In the genomic region with DNA sequence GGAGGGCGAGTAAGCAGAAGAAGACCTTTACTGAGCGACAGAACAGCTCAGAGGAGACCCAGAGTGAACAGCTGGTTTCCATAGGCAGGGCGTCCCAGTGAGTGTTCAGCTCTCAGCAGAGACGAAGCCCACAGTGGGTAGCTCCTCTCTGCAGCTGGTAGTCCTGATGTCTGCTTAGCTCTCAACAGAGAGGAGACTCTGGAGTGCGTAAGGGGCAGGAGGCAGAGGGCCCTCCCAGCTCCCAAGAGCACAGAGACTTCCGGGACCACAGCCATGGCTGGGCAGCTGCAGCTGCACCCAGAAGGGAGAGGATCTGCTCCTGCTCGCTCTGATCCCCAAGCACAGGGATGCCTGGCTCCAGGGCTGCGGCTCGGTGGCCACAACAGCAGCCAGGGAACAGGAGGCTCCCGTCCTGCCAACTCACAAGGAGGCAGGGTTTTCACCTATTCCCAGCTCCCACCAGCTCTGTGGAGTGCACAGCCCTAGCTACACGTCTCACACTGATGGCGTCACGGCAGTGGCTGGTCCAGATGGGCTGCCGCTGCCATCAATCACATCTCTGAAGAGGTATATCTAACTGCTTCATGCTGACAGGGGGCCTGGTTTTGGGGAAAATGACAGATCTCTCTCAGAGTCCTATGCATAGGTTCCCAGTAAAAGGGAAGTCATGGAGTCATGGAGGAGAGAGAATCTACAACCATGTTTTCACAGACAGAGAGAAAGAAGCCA, we compare ENCODE assay signal across 1 cellular context.
A peak's percentile ranks its signal among the peaks of the same experiment; 100 is the strongest.
TF ChIP-seq lines count a peak whose summit lies in the region.

No MANE protein-coding gene starts in this region.

TF ChIP-seq in K562, 482 proteins besides CTCF, POLR2A, EP300 and RAD21 (continued from another document):
- TF ChIP-seq, protein P1, sequence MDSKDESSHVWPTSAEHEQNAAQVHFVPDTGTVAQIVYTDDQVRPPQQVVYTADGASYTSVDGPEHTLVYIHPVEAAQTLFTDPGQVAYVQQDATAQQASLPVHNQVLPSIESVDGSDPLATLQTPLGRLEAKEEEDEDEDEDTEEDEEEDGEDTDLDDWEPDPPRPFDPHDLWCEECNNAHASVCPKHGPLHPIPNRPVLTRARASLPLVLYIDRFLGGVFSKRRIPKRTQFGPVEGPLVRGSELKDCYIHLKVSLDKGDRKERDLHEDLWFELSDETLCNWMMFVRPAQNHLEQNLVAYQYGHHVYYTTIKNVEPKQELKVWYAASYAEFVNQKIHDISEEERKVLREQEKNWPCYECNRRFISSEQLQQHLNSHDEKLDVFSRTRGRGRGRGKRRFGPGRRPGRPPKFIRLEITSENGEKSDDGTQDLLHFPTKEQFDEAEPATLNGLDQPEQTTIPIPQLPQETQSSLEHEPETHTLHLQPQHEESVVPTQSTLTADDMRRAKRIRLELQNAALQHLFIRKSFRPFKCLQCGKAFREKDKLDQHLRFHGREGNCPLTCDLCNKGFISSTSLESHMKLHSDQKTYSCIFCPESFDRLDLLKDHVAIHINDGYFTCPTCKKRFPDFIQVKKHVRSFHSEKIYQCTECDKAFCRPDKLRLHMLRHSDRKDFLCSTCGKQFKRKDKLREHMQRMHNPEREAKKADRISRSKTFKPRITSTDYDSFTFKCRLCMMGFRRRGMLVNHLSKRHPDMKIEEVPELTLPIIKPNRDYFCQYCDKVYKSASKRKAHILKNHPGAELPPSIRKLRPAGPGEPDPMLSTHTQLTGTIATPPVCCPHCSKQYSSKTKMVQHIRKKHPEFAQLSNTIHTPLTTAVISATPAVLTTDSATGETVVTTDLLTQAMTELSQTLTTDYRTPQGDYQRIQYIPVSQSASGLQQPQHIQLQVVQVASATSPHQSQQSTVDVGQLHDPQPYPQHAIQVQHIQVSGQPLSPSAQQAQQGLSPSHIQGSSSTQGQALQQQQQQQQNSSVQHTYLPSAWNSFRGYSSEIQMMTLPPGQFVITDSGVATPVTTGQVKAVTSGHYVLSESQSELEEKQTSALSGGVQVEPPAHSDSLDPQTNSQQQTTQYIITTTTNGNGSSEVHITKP (IDR thresholded peaks at IDR 0.05; ENCODE audit: partially characterized antibody): peak; percentile 96
- TF ChIP-seq MAZ (CRISPR knock-in tag; conservative IDR thresholded peaks at IDR 0.05 in 1 of 2, IDR thresholded peaks at IDR 0.05 in 1 of 2) (peak; percentile 43 to 62; a peak in 3 of 4 replicates), TBP (optimal IDR thresholded peaks at IDR 0.05; ENCODE audit: low read depth, low read length) (peak; percentile 16), BACH1 (tag; IDR thresholded peaks at IDR 0.05) (peak; percentile 80; the same call in 1 of the 2 replicates), ZNF445 (CRISPR knock-in tag; IDR thresholded peaks at IDR 0.05; ENCODE audit: low read depth) (no peak), CREM (IDR thresholded peaks at IDR 0.05; ENCODE audit: low read depth) (peak; percentile 98), ZFX (CRISPR knock-in tag; IDR thresholded peaks at IDR 0.05) (peak; percentile 22; the same call in 1 of the 2 replicates), ARID2 (IDR thresholded peaks at IDR 0.05) (no peak), POLR2G (IDR thresholded peaks at IDR 0.05; ENCODE audit: low read depth, low read length) (peak; percentile 75), SP1 (CRISPR knock-in tag; IDR thresholded peaks at IDR 0.05) (0 out of 2 replicates have a peak, but pooled peaks have one; percentile 40), TAF7 (tag; IDR thresholded peaks at IDR 0.05) (peak; percentile 39; the same call in 1 of the 2 replicates), SIN3A (IDR thresholded peaks at IDR 0.05; ENCODE audit: borderline replicate concordance in 2 of 2, control insufficient read depth in 1 of 2, low read depth in 2 of 2, low read length in 2 of 2) (0 out of 4 replicates have a peak, but pooled peaks of 1 of the 2 experiments have one; percentile 31), RBFOX2 (IDR thresholded peaks at IDR 0.05; ENCODE audit: low read depth, low read length) (peak; percentile 67), TAF1 (IDR thresholded peaks at IDR 0.05; ENCODE audit: control insufficient read depth, extremely low read depth, insufficient read depth, low read length, severe bottlenecking) (peak; percentile 35), ZNF224 (CRISPR knock-in tag; IDR thresholded peaks at IDR 0.05) (0 out of 2 replicates have a peak, but pooled peaks have one; percentile 30), ZNF143 (CRISPR knock-in tag; IDR thresholded peaks at IDR 0.05) (no peak), RB1 (IDR thresholded peaks at IDR 0.05; ENCODE audit: low read depth) (peak; percentile 32; the same call in 1 of the 2 replicates), CTBP1 (IDR thresholded peaks at IDR 0.05; ENCODE audit: borderline replicate concordance) (peak; percentile 53), RBM25 (IDR thresholded peaks at IDR 0.05; ENCODE audit: low read depth, low read length, severe bottlenecking) (peak; percentile 14), ZNF316 (IDR thresholded peaks at IDR 0.05) (peak; percentile 64), HOXB6 (CRISPR knock-in tag; IDR thresholded peaks at IDR 0.05; ENCODE audit: borderline replicate concordance) (no peak), ZFP36 (IDR thresholded peaks at IDR 0.05; ENCODE audit: low read depth, low read length, partially characterized antibody) (peak; percentile 15), KLF16 (IDR thresholded peaks at IDR 0.05) (no peak), YY1 (IDR thresholded peaks at IDR 0.05; ENCODE audit: borderline replicate concordance in 1 of 3, control insufficient read depth in 1 of 3, extremely low read depth in 1 of 3, insufficient read depth in 3 of 3, insufficient read length in 1 of 3, insufficient replicate concordance in 2 of 3, low read depth in 1 of 3, low read length in 2 of 3) (peak in 2 of 3 experiments; percentile 15 to 49), FOXK1 (CRISPR knock-in tag; IDR thresholded peaks at IDR 0.05; ENCODE audit: borderline replicate concordance) (peak; percentile 83; the same call in 1 of the 2 replicates), SP2 (IDR thresholded peaks at IDR 0.05; ENCODE audit: extremely low read depth, low read depth, low read length, poor library complexity, severe bottlenecking) (peak; percentile 52), ELF1 (tag; IDR thresholded peaks at IDR 0.05) (peak; percentile 85), ZC3H8 (IDR thresholded peaks at IDR 0.05) (no peak), C11orf30 (IDR thresholded peaks at IDR 0.05; ENCODE audit: low read depth) (peak; percentile 96), EP400 (IDR thresholded peaks at IDR 0.05) (peak; percentile 70), FOXK2 (conservative IDR thresholded peaks at IDR 0.05 in 1 of 2, IDR thresholded peaks at IDR 0.05 in 1 of 2; ENCODE audit: low read depth in 2 of 2) (peak; percentile 57 to 74; a peak in 2 of 4 replicates), POLR2B (IDR thresholded peaks at IDR 0.05; ENCODE audit: low read depth, partially characterized antibody) (peak; percentile 54)
- TF ChIP-seq, protein P2, sequence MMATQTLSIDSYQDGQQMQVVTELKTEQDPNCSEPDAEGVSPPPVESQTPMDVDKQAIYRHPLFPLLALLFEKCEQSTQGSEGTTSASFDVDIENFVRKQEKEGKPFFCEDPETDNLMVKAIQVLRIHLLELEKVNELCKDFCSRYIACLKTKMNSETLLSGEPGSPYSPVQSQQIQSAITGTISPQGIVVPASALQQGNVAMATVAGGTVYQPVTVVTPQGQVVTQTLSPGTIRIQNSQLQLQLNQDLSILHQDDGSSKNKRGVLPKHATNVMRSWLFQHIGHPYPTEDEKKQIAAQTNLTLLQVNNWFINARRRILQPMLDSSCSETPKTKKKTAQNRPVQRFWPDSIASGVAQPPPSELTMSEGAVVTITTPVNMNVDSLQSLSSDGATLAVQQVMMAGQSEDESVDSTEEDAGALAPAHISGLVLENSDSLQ (IDR thresholded peaks at IDR 0.05): peak; percentile 99
- TF ChIP-seq, protein P3, sequence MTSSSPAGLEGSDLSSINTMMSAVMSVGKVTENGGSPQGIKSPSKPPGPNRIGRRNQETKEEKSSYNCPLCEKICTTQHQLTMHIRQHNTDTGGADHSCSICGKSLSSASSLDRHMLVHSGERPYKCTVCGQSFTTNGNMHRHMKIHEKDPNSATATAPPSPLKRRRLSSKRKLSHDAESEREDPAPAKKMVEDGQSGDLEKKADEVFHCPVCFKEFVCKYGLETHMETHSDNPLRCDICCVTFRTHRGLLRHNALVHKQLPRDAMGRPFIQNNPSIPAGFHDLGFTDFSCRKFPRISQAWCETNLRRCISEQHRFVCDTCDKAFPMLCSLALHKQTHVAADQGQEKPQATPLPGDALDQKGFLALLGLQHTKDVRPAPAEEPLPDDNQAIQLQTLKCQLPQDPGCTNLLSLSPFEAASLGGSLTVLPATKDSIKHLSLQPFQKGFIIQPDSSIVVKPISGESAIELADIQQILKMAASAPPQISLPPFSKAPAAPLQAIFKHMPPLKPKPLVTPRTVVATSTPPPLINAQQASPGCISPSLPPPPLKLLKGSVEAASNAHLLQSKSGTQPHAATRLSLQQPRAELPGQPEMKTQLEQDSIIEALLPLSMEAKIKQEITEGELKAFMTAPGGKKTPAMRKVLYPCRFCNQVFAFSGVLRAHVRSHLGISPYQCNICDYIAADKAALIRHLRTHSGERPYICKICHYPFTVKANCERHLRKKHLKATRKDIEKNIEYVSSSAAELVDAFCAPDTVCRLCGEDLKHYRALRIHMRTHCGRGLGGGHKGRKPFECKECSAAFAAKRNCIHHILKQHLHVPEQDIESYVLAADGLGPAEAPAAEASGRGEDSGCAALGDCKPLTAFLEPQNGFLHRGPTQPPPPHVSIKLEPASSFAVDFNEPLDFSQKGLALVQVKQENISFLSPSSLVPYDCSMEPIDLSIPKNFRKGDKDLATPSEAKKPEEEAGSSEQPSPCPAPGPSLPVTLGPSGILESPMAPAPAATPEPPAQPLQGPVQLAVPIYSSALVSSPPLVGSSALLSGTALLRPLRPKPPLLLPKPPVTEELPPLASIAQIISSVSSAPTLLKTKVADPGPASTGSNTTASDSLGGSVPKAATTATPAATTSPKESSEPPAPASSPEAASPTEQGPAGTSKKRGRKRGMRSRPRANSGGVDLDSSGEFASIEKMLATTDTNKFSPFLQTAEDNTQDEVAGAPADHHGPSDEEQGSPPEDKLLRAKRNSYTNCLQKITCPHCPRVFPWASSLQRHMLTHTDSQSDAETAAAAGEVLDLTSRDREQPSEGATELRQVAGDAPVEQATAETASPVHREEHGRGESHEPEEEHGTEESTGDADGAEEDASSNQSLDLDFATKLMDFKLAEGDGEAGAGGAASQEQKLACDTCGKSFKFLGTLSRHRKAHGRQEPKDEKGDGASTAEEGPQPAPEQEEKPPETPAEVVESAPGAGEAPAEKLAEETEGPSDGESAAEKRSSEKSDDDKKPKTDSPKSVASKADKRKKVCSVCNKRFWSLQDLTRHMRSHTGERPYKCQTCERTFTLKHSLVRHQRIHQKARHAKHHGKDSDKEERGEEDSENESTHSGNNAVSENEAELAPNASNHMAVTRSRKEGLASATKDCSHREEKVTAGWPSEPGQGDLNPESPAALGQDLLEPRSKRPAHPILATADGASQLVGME (CRISPR knock-in tag; IDR thresholded peaks at IDR 0.05): no peak
- TF ChIP-seq, protein P4, sequence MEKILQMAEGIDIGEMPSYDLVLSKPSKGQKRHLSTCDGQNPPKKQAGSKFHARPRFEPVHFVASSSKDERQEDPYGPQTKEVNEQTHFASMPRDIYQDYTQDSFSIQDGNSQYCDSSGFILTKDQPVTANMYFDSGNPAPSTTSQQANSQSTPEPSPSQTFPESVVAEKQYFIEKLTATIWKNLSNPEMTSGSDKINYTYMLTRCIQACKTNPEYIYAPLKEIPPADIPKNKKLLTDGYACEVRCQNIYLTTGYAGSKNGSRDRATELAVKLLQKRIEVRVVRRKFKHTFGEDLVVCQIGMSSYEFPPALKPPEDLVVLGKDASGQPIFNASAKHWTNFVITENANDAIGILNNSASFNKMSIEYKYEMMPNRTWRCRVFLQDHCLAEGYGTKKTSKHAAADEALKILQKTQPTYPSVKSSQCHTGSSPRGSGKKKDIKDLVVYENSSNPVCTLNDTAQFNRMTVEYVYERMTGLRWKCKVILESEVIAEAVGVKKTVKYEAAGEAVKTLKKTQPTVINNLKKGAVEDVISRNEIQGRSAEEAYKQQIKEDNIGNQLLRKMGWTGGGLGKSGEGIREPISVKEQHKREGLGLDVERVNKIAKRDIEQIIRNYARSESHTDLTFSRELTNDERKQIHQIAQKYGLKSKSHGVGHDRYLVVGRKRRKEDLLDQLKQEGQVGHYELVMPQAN (IDR thresholded peaks at IDR 0.05; ENCODE audit: borderline replicate concordance): peak; percentile 42; the same call in 1 of the 2 replicates
- TF ChIP-seq, protein P5, sequence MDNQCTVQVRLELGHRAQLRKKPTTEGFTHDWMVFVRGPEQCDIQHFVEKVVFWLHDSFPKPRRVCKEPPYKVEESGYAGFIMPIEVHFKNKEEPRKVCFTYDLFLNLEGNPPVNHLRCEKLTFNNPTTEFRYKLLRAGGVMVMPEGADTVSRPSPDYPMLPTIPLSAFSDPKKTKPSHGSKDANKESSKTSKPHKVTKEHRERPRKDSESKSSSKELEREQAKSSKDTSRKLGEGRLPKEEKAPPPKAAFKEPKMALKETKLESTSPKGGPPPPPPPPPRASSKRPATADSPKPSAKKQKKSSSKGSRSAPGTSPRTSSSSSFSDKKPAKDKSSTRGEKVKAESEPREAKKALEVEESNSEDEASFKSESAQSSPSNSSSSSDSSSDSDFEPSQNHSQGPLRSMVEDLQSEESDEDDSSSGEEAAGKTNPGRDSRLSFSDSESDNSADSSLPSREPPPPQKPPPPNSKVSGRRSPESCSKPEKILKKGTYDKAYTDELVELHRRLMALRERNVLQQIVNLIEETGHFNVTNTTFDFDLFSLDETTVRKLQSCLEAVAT (IDR thresholded peaks at IDR 0.05): 0 out of 4 replicates have a peak, but pooled peaks of 1 of the 2 experiments have one; percentile 29
- TF ChIP-seq, protein P6, sequence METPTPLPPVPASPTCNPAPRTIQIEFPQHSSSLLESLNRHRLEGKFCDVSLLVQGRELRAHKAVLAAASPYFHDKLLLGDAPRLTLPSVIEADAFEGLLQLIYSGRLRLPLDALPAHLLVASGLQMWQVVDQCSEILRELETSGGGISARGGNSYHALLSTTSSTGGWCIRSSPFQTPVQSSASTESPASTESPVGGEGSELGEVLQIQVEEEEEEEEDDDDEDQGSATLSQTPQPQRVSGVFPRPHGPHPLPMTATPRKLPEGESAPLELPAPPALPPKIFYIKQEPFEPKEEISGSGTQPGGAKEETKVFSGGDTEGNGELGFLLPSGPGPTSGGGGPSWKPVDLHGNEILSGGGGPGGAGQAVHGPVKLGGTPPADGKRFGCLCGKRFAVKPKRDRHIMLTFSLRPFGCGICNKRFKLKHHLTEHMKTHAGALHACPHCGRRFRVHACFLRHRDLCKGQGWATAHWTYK (CRISPR knock-in tag; IDR thresholded peaks at IDR 0.05): peak; percentile 53; the same call in 1 of the 2 replicates
